8 cellular contexts compared by ENCODE assay signal in the genomic region with DNA sequence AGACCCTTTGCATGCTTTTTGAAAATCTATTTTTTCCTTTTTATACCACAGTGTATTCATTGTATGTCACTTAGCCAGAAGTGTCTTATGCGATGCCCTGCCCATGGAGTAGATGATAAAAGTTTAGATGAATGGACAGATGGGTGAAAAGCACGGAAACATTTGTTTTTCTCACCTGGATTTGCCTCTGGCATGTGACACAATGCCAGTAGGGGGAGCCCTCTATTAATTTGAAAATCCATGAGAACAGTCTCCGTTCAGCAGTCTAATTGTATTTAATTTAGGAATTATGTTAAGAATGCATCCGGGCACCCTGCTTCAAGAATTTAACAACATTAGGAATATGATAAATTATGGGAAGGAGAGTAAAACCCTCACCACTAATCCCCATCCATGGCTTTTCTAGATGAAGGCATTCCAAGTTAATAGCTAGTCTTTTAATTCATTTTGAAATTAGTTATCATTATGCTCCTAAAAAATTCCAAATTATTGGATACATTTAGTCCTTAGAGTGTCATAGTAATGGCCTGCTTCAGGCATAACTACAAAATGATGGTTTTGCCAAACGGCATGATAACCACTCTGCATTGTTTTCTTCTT.
DNase-seq lines count a peak whose midpoint lies in the region; ATAC-seq and TF ChIP-seq lines count a peak whose summit lies in the region.

No MANE protein-coding gene starts in this region.

- H3K9me3 ChIP-seq in SU-DHL-6 (ENCODE audit: insufficient read depth, low read length) = no peaks in the 10 kb centered on the region

- no peak overlapping the region for H3K4me3 ChIP-seq in SU-DHL-6 (ENCODE audit: insufficient read depth, low read length, poor library complexity, severe bottlenecking)

- H3K9ac ChIP-seq in SU-DHL-6 (ENCODE audit: low read length) = no peak overlapping the region

- no peaks in the 10 kb centered on the region for H3F3A ChIP-seq in SU-DHL-6 (ENCODE audit: insufficient read depth)

- H4K20me1 ChIP-seq in SU-DHL-6 (ENCODE audit: low read depth, low read length) = no peaks in the 10 kb centered on the region

- no peaks in the 10 kb centered on the region for H3K9me2 ChIP-seq in SU-DHL-6 (replicated peaks; ENCODE audit: insufficient read depth, low read length)

- TF ChIP-seq CTCF in SU-DHL-6 (IDR thresholded peaks at IDR 0.05; ENCODE audit: insufficient read depth, low read length, poor library complexity, severe bottlenecking) = peak; percentile 74

- H2AFZ ChIP-seq in SU-DHL-6 (ENCODE audit: low read depth, low read length, severe bottlenecking) = no peak overlapping the region

- no peak overlapping the region for H3K4me2 ChIP-seq in SU-DHL-6 (ENCODE audit: low read depth, low read length, poor library complexity, severe bottlenecking)

- H3K36me3 ChIP-seq in SU-DHL-6 (ENCODE audit: low read length) = 0 out of 2 replicates have a peak, but pooled peaks cover 4% of the 10 kb centered on the region

- DNase-seq in COR-L47 (lab: John Stamatoyannopoulos, UW) (peak; percentile 55), HCEC 1CT (peak; percentile 39), iPS-NIHi7 (ENCODE audit: extremely low spot score) (peak; percentile 27), GM19240 (ENCODE audit: insufficient read length, low spot score) (no peak), T1000 (lab: John Stamatoyannopoulos, UW) (no peak)

- no peaks in the 10 kb centered on the region for H3K27me3 ChIP-seq in SU-DHL-6 (ENCODE audit: low read length)

- ATAC-seq in HG03025 (IDR thresholded peaks at IDR 0.05; ENCODE audit: low FRiP score, unreplicated experiment) (no peak), HG02884 (IDR thresholded peaks at IDR 0.05; ENCODE audit: unreplicated experiment) (no peak)

- H3K27ac ChIP-seq in SU-DHL-6 (ENCODE audit: low read depth, low read length) = no peak overlapping the region

- no peaks in the 10 kb centered on the region for H3K79me2 ChIP-seq in SU-DHL-6 (ENCODE audit: insufficient read depth, low read length)

Comparison
In these comparisons a context has a peak if more than half of its experiments do, and no peak if none do; other contexts are left out.
1. DNase-seq: peak in COR-L47 (single experiment), HCEC 1CT (single experiment) and iPS-NIHi7 (single experiment); none in GM19240 (single experiment) and T1000 (single experiment).